Comparison of ENCODE assay signal across 23 cellular contexts in the genomic region with DNA sequence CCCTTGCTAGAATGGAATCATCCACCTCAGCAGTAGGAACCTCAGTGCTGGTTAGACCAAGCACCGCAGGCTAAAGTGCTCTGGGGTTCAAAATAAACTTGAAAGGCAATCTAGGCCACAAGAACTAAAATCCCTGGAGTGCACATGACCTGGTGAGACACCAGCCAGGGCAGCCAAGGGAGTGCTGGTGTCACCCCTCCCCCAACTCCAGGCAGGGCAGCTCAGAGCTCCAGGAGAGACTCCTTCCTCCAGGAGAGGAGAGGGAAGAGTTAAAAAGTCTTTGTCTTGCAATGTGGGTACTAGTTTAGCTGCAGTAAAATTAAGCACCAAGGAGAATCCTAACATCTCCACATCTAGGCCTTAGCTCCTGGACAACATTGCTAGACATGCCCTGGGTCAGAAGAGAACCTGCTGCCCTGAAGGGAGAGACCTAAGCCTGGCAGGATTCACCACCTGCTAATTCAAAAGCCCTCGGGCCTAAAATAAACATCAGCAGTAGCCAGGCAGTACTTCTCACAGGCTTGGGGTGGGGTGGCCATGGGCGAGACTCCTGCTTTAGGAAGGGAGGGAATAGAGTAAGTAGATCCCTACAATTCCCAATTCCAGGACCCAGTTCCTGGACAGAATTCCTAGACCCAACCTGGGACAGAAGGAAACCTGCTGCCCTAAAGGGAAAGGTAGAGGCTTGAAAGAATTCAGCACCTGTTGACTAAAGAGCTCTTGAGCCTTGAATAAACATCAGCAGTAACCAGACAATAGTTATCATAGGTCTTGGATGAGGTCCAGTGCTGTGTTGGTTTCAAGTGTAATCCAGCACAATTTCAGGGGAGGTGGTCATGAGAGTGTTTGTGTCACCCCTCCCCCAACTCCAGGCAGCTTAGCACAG. TPM values are rescaled to one million over a fixed set of nuclear protein-coding genes. Genes with fewer than 3 reads are reported as not detected.
DNase-seq lines count a peak whose midpoint lies in the region; ATAC-seq, FAIRE-seq and TF ChIP-seq lines count a peak whose summit lies in the region.
"Had no signal": no experiment of that assay in that cellular context is flagged by ENCODE, and none has a peak within 500 bp of the region (broad histone marks: within the 10 kb centered on the region; RNA-seq: fewer than 3 reads in every experiment).

No MANE protein-coding gene starts in this region.

- no peaks in the 10 kb centered on the region for H3K9me3 ChIP-seq in esophagus muscularis mucosa
- H3K9me3 ChIP-seq in small intestine (ENCODE audit: control insufficient read depth, low read depth) = no peaks in the 10 kb centered on the region
- no peaks in the 10 kb centered on the region for H3K9me3 ChIP-seq in pancreas
- H3K9me3 ChIP-seq: gastrocnemius medialis, Peyer's patch, stomach, uterus had no signal

- TF ChIP-seq POLR2A in esophagus muscularis mucosa (IDR thresholded peaks at IDR 0.05; ENCODE audit: low read depth) = no peak

- H3K4me3 ChIP-seq in esophagus muscularis mucosa (no peak overlapping the region), small intestine (ENCODE audit: low read depth in 1 of 2, low read length in 2 of 2) (no peak overlapping the region), pancreas (no peak overlapping the region)
- H3K4me3 ChIP-seq: gastrocnemius medialis, GM12878, Peyer's patch, stomach, uterus had no signal

- intact Hi-C loops in esophagus muscularis mucosa (cut with DNase I) (no loop called here), pancreas (cut with DNase I) (no loop called here)

- H3K4me1 ChIP-seq in esophagus muscularis mucosa = no peaks in the 10 kb centered on the region
- H3K4me1 ChIP-seq in small intestine (ENCODE audit: control insufficient read depth in 2 of 2, insufficient read depth in 1 of 2, low read depth in 1 of 2, low read length in 1 of 2) = no peaks in the 10 kb centered on the region
- no peaks in the 10 kb centered on the region for H3K4me1 ChIP-seq in pancreas
- H3K4me1 ChIP-seq: Peyer's patch, stomach, uterus had no signal

- TF ChIP-seq CTCF in esophagus muscularis mucosa (IDR thresholded peaks at IDR 0.05) (no peak), pancreas (IDR thresholded peaks at IDR 0.05) (no peak)

- TF ChIP-seq EP300 in esophagus muscularis mucosa (IDR thresholded peaks at IDR 0.05) = no peak

- WGBS in esophagus muscularis mucosa = 72% methylated on average over 2 of the region's 3 CpGs
- WGBS in small intestine, 3 donors = 62 to 69% (median 64%) methylated on average over 3 of the region's 3 CpGs
- WGBS in pancreas, 2 donors = 67 to 71% methylated on average over 3 of the region's 3 CpGs

- H3K27ac ChIP-seq in esophagus muscularis mucosa (replicated peaks in 1 of 4) (no peak overlapping the region), small intestine (ENCODE audit: low read depth in 1 of 2, low read length in 1 of 2) (no peak overlapping the region), pancreas (no peak overlapping the region)
- H3K27ac ChIP-seq: Peyer's patch, stomach, uterus had no signal

- no peak for ATAC-seq in pancreas
- ATAC-seq: CD8-positive, alpha-beta T cell; GM12878; sciatic nerve had no signal

- no peaks in the 10 kb centered on the region for H3K27me3 ChIP-seq in esophagus muscularis mucosa
- no peaks in the 10 kb centered on the region for H3K27me3 ChIP-seq in small intestine (ENCODE audit: control insufficient read depth in 2 of 2, insufficient read depth in 2 of 2, low read length in 2 of 2)
- no peaks in the 10 kb centered on the region for H3K27me3 ChIP-seq in pancreas
- H3K27me3 ChIP-seq: gastrocnemius medialis, Peyer's patch, stomach, uterus had no signal

- H3K36me3 ChIP-seq in esophagus muscularis mucosa (no peaks in the 10 kb centered on the region), small intestine (ENCODE audit: control insufficient read depth in 2 of 2, insufficient read depth in 2 of 2, low read length in 2 of 2) (no peaks in the 10 kb centered on the region), pancreas (no peaks in the 10 kb centered on the region)
- H3K36me3 ChIP-seq: gastrocnemius medialis, Peyer's patch, stomach, uterus had no signal

- DNase-seq in COLO668 (lab: John Stamatoyannopoulos, UW; ENCODE audit: unreplicated experiment) = peak; percentile 84
- peak; percentile 77 for DNase-seq in NCI-H1092 (lab: John Stamatoyannopoulos, UW)
- peak; percentile 91 for DNase-seq in NCI-H345 (lab: John Stamatoyannopoulos, UW)
- DNase-seq in esophagus muscularis mucosa (ENCODE audit: extremely low spot score) = peak; percentile 55
- no peak for DNase-seq in OCI-M1 (lab: John Stamatoyannopoulos, UW)
- no peak for DNase-seq in nucleus accumbens (lab: John Stamatoyannopoulos, UW)
- no peak for DNase-seq in small intestine
- DNase-seq in pancreas = no peak
- DNase-seq: activated CD4-positive, alpha-beta T cell treated with anti-CD3 and anti-CD28 coated beads, Interleukin-2, amount 50 U/mL, for 1 hour; activated naive CD4-positive, alpha-beta T cell treated with anti-CD3 and anti-CD28 coated beads, Interleukin-2, amount 10 ng/mL, durations not matched to agents 7 days and 5 days; CD8-positive, alpha-beta T cell; gastrocnemius medialis; NCI-H524 treated with DMSO at 0.1 percent for 48 hours; occipital lobe; Peyer's patch; stomach; uterus had no signal

- no peak for FAIRE-seq in small intestine (lab: Jason Lieb, UNC)
- FAIRE-seq in pancreas (lab: Jason Lieb, UNC) = no peak
- FAIRE-seq: colon, G401.6, GM12878 had no signal

RNA-seq across cellular contexts. Expression of a gene that starts 25.8 kb away (rescaled TPM):
- total RNA-seq in esophagus muscularis mucosa (not detected), pancreas (under 1 TPM in 1 of 6 donors, not detected in 5; 0.06 TPM)
- polyA plus RNA-seq in small intestine (under 1 TPM in 1 of 3 donors, not detected in 2; 0.42 TPM), pancreas (under 1 TPM in 1 of 2 donors, not detected in 1; 0.07 TPM)
- total RNA-seq: CD8-positive, alpha-beta T cell; gastrocnemius medialis; Peyer's patch; sciatic nerve; stomach; uterus had no signal
- polyA plus RNA-seq: AG04450, IgD-negative memory B cell had no signal

RNA-seq across cellular contexts. Expression of a gene that starts 49.7 kb away (rescaled TPM):
- not detected for total RNA-seq in esophagus muscularis mucosa
- 1 to 10 TPM; 1.3 to 2.2 (median 1.6) TPM for polyA plus RNA-seq in small intestine
- total RNA-seq in pancreas = not detected
- not detected for polyA plus RNA-seq in pancreas
- total RNA-seq: CD8-positive, alpha-beta T cell; GM12878; occipital lobe; sciatic nerve; uterus had no signal
- polyA plus RNA-seq: AG04450, GM12878, IgD-negative memory B cell, stomach had no signal

Comparison
In these comparisons a context has a peak if more than half of its experiments do, and no peak if none do; other contexts are left out.
1. DNase-seq: peak in COLO668 (single experiment), NCI-H1092 (single experiment), NCI-H345 (single experiment) and esophagus muscularis mucosa (single experiment); none in OCI-M1 (single experiment), nucleus accumbens (0 of 56), small intestine (single experiment) and pancreas (0 of 6).